In the genomic region with DNA sequence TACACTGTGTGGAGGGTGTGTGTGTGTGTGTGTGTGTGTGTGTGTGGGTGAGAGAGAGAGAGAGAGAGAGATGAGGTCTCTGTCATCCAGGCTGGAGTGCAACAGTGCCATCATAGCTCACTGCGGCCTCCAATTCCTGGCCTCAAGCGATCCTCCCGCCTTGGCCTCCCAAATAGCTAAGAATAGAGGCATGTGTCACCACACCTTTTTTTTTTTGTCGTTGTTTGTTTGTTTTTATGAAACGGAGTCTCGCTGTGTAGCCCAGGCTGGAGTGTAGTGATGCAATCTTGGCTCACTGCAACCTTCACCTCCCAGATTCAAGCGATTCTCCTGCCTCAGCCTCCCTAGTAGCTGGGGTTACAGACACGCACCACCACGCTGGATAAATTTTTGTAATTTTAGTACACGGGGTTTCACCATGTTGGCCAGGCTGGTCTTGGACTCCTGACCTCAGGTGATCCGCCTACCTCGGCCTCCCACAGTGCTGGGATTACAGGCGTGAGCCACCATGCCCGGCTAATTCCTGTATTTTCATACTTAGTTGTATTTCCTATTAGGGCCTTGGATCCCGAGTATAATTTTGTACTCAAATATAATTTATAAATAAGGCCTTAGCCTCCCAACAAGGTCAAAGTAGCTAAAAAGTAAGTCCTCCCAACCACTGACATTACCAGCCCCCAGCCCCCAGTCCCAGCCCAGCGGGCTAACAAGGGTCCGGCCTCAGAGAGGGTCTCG, we compare ENCODE assay signal across 8 cellular contexts. TPM values are rescaled to one million over a fixed set of nuclear protein-coding genes. Genes with fewer than 3 reads are reported as not detected.
A peak's percentile ranks its signal among the peaks of the same experiment; 100 is the strongest.
DNase-seq lines count a peak whose midpoint lies in the region; ATAC-seq, FAIRE-seq and TF ChIP-seq lines count a peak whose summit lies in the region.
"Not testable (repeated sequence)": the region's sequence is repeated elsewhere in the genome, so short reads cannot be mapped to it uniquely, and the experiment has no call there.

No MANE protein-coding gene starts in this region.

- ATAC-seq in RWPE2 (ENCODE audit: low read depth); natural killer cell treated with Interleukin-12 subunit alpha and Interleukin-12 subunit beta and Interleukin-15 and Interleukin-18, amount 100 ng/mL, for 72 hours; stimulated activated naive B cell treated with anti-CD40 and anti-IgM and Interleukin-4, amounts not matched to agents 10 μg/mL and 1 μg/mL and 100 μg/mL, for 72 hours (replicated peaks): not testable (repeated sequence)

- peak overlapping the region; percentile 72 for H3K4me3 Mint-ChIP-seq in HFFc6
- H3K4me3 Mint-ChIP-seq in activated naive CD4-positive, alpha-beta T cell treated with anti-CD3 and anti-CD28 coated beads, Interleukin-2, amount 50 U/mL, for 24 hours: peak overlapping the region; percentile 74
- peak overlapping the region; percentile 59 for H3K4me3 Mint-ChIP-seq in natural killer cell treated with Interleukin-12 subunit alpha and Interleukin-12 subunit beta and Interleukin-15 and Interleukin-18, amount 100 ng/mL, for 72 hours
- peak overlapping the region; percentile 77 to 83 for H3K4me3 Mint-ChIP-seq in stimulated activated naive B cell treated with anti-CD40 and anti-IgM and Interleukin-4, amounts not matched to agents 10 μg/mL and 1 μg/mL and 100 μg/mL, for 72 hours

- H3K18ac ChIP-seq in H1 (ENCODE audit: extremely low read depth, low read length): peak overlapping the region; percentile 71; the same call in 1 of the 2 replicates

- TF ChIP-seq CTCF in AG10803 (conservative IDR thresholded peaks at IDR 0.05; ENCODE audit: low read length); HFFc6 (IDR thresholded peaks at IDR 0.05); RWPE2 (IDR thresholded peaks at IDR 0.05; ENCODE audit: poor library complexity, severe bottlenecking); H1 (IDR thresholded peaks at IDR 0.05; ENCODE audit: control extremely low read depth in 1 of 3, insufficient read depth in 1 of 3, low read depth in 1 of 3, low read length in 3 of 3): not testable (repeated sequence)

- 75% methylated on average over 18 of the region's 18 CpGs; no CpG with 5 or more reads in 1 of the 2 experiments for WGBS in H1 (ENCODE audit: extremely low coverage in 1 of 2, insufficient coverage in 1 of 2, insufficient read length in 1 of 2, insufficient replicate concordance in 2 of 2, low coverage in 1 of 2, low lambda C conversion rate in 2 of 2, missing lambda C conversion rate in 1 of 2), 2 experiments

- H3K9ac ChIP-seq in H1 (replicated peaks in 1 of 4; ENCODE audit: extremely low read depth in 1 of 4, low read depth in 3 of 4, low read length in 3 of 4): 0 out of 7 replicates have a peak overlapping the region, but pooled peaks of 1 of the 4 experiments have one; percentile 65

- H3K36me3 Mint-ChIP-seq in HFFc6 (ENCODE audit: low read depth); activated naive CD4-positive, alpha-beta T cell treated with anti-CD3 and anti-CD28 coated beads, Interleukin-2, amount 50 U/mL, for 24 hours; natural killer cell treated with Interleukin-12 subunit alpha and Interleukin-12 subunit beta and Interleukin-15 and Interleukin-18, amount 100 ng/mL, for 72 hours; stimulated activated naive B cell treated with anti-CD40 and anti-IgM and Interleukin-4, amounts not matched to agents 10 μg/mL and 1 μg/mL and 100 μg/mL, for 72 hours: not testable (repeated sequence)

- H3K4me2 ChIP-seq in H1 (ENCODE audit: insufficient read depth in 1 of 2, low read depth in 2 of 2, low read length in 2 of 2): peak overlapping the region; percentile 81

- not testable (repeated sequence) for H4K20me1 ChIP-seq in H1 (replicated peaks in 1 of 2; ENCODE audit: control insufficient read depth in 1 of 2, insufficient read depth in 2 of 2, low read length in 2 of 2)

- not testable (repeated sequence) for H2BK20ac ChIP-seq in H1 (ENCODE audit: low read length)

- H3K14ac ChIP-seq in H1 (ENCODE audit: insufficient read length): not testable (repeated sequence)

- not testable (repeated sequence) for H3K79me2 ChIP-seq in H1 (ENCODE audit: control insufficient read depth in 1 of 2, insufficient read depth in 2 of 2, low read length in 2 of 2)

- H3K36me3 ChIP-seq in RWPE2 (ENCODE audit: low read depth); H1 (ENCODE audit: control insufficient read depth in 2 of 4, insufficient read depth in 4 of 4, low read length in 3 of 4): not testable (repeated sequence)

- H3K27ac Mint-ChIP-seq in HFFc6: peak overlapping the region; percentile 42; the same call in 1 of the 2 replicates
- peak overlapping the region; percentile 55 for H3K27ac Mint-ChIP-seq in activated naive CD4-positive, alpha-beta T cell treated with anti-CD3 and anti-CD28 coated beads, Interleukin-2, amount 50 U/mL, for 24 hours
- H3K27ac Mint-ChIP-seq in natural killer cell treated with Interleukin-12 subunit alpha and Interleukin-12 subunit beta and Interleukin-15 and Interleukin-18, amount 100 ng/mL, for 72 hours: peak overlapping the region; percentile 26 to 37
- H3K27ac Mint-ChIP-seq in stimulated activated naive B cell treated with anti-CD40 and anti-IgM and Interleukin-4, amounts not matched to agents 10 μg/mL and 1 μg/mL and 100 μg/mL, for 72 hours: peak overlapping the region; percentile 37

- H3K4me1 Mint-ChIP-seq in HFFc6 (ENCODE audit: low read depth): peaks cover 31% of the 10 kb centered on the region
- peaks cover 25% of the 10 kb centered on the region for H3K4me1 Mint-ChIP-seq in activated naive CD4-positive, alpha-beta T cell treated with anti-CD3 and anti-CD28 coated beads, Interleukin-2, amount 50 U/mL, for 24 hours
- H3K4me1 Mint-ChIP-seq in natural killer cell treated with Interleukin-12 subunit alpha and Interleukin-12 subunit beta and Interleukin-15 and Interleukin-18, amount 100 ng/mL, for 72 hours (ENCODE audit: low read depth in 2 of 2): not testable (repeated sequence)
- H3K4me1 Mint-ChIP-seq in stimulated activated naive B cell treated with anti-CD40 and anti-IgM and Interleukin-4, amounts not matched to agents 10 μg/mL and 1 μg/mL and 100 μg/mL, for 72 hours: peaks cover 6 to 12% of the 10 kb centered on the region in 2 donors

- not testable (repeated sequence) for H4K91ac ChIP-seq in H1 (replicated peaks; ENCODE audit: insufficient read length, low read length)

- H3K79me1 ChIP-seq in H1 (ENCODE audit: low read depth, low read length): not testable (repeated sequence)

- not testable (repeated sequence) for H3K23ac ChIP-seq in H1 (ENCODE audit: insufficient read length)

- H3K23me2 ChIP-seq in H1 (ENCODE audit: low read depth, low read length): not testable (repeated sequence)

- TF ChIP-seq POLR2A in H1 (IDR thresholded peaks at IDR 0.05; ENCODE audit: control extremely low read depth in 1 of 2, low read depth in 2 of 2, low read length in 2 of 2): not testable (repeated sequence)

- H3K9me3 Mint-ChIP-seq in HFFc6; activated naive CD4-positive, alpha-beta T cell treated with anti-CD3 and anti-CD28 coated beads, Interleukin-2, amount 50 U/mL, for 24 hours; natural killer cell treated with Interleukin-12 subunit alpha and Interleukin-12 subunit beta and Interleukin-15 and Interleukin-18, amount 100 ng/mL, for 72 hours; stimulated activated naive B cell treated with anti-CD40 and anti-IgM and Interleukin-4, amounts not matched to agents 10 μg/mL and 1 μg/mL and 100 μg/mL, for 72 hours: not testable (repeated sequence)

- not testable (repeated sequence) for H3K27me3 Mint-ChIP-seq in HFFc6 (ENCODE audit: insufficient read depth); activated naive CD4-positive, alpha-beta T cell treated with anti-CD3 and anti-CD28 coated beads, Interleukin-2, amount 50 U/mL, for 24 hours; natural killer cell treated with Interleukin-12 subunit alpha and Interleukin-12 subunit beta and Interleukin-15 and Interleukin-18, amount 100 ng/mL, for 72 hours; stimulated activated naive B cell treated with anti-CD40 and anti-IgM and Interleukin-4, amounts not matched to agents 10 μg/mL and 1 μg/mL and 100 μg/mL, for 72 hours

- not testable (repeated sequence) for H3K4me1 ChIP-seq in RWPE2 (ENCODE audit: insufficient read depth, poor library complexity, severe bottlenecking); H1 (replicated peaks in 1 of 4; ENCODE audit: control insufficient read depth in 3 of 4, insufficient read depth in 4 of 4, low read length in 3 of 4)

- POLR2A ChIA-PET in H1 (lab: Charles Lee; ENCODE audit: partially characterized antibody): interaction anchor here (0.6 to 2.5 kb wide), 11 partner anchors 9 to 675 kb away, joined by 3 to 10 read pairs (median 4); partner anchors contain the start of gene WBP4

- not testable (repeated sequence) for H3K27me3 ChIP-seq in RWPE2 (ENCODE audit: insufficient read depth, poor library complexity, severe bottlenecking); H1 (replicated peaks in 1 of 4; ENCODE audit: control insufficient read depth in 3 of 4, extremely low read depth in 1 of 4, insufficient read depth in 3 of 4, low read length in 3 of 4)

- CTCF ChIA-PET in H1 (lab: Charles Lee; ENCODE audit: partially characterized antibody): interaction anchor here (1.3 to 4.8 kb wide), 4 partner anchors 11 to 241 kb away, joined by 3 to 38 read pairs (median 4); no protein-coding TSS in a partner anchor

- peak overlapping the region; percentile 53; the same call in 1 of the 2 replicates for H2AK5ac ChIP-seq in H1 (ENCODE audit: low read depth, low read length)

- H3K56ac ChIP-seq in H1 (replicated peaks; ENCODE audit: insufficient read length, low read depth, low read length): peak overlapping the region; percentile 82

- not testable (repeated sequence) for H2BK5ac ChIP-seq in H1 (ENCODE audit: low read depth, low read length)

- H2AFZ ChIP-seq in H1 (ENCODE audit: low read length): peak overlapping the region; percentile 92

- not testable (repeated sequence) for H2BK15ac ChIP-seq in H1 (ENCODE audit: low read length)

- not testable (repeated sequence) for TF ChIP-seq EP300 in H1 (IDR thresholded peaks at IDR 0.05; ENCODE audit: borderline replicate concordance in 1 of 2, low read depth in 2 of 2, low read length in 2 of 2)

- not testable (repeated sequence) for TF ChIP-seq RAD21 in H1 (IDR thresholded peaks at IDR 0.05 in 1 of 2, conservative IDR thresholded peaks at IDR 0.05 in 1 of 2; ENCODE audit: low read depth in 2 of 2, low read length in 2 of 2)

- H3K4me3 ChIP-seq in AG10803 (ENCODE audit: low read length) (peak overlapping the region; percentile 75), RWPE2 (ENCODE audit: severe bottlenecking) (peak overlapping the region; percentile 60), H1 (ENCODE audit: extremely low read depth in 1 of 4, insufficient read depth in 2 of 4, low read depth in 3 of 4, low read length in 4 of 4) (peak overlapping the region; percentile 64 to 74 (median 68)), iPS-18c (ENCODE audit: insufficient read depth, low read depth, low read length) (peak overlapping the region; percentile 79)

- H2BK120ac ChIP-seq in H1 (replicated peaks; ENCODE audit: low read depth, low read length): not testable (repeated sequence)

- not testable (repeated sequence) for FAIRE-seq in H1 (lab: Jason Lieb, UNC)

- not testable (repeated sequence) for H2BK12ac ChIP-seq in H1 (ENCODE audit: low read depth, low read length)

- H3K27ac ChIP-seq in RWPE2 (ENCODE audit: poor library complexity, severe bottlenecking) (peak overlapping the region; percentile 66), H1 (ENCODE audit: low read depth, low read length) (peak overlapping the region; percentile 60; the same call in 1 of the 2 replicates)

- not testable (repeated sequence) for H3K4ac ChIP-seq in H1 (replicated peaks; ENCODE audit: insufficient read length, low read depth, low read length)

- H4K5ac ChIP-seq in H1 (ENCODE audit: insufficient read length, low read depth, low read length): peak overlapping the region; percentile 76

- not testable (repeated sequence) for DNase-seq in AG10803 (ENCODE audit: low read depth); HFFc6; RWPE2 (ENCODE audit: low spot score); H1 (ENCODE audit: low read depth in 1 of 2, low spot score in 2 of 2); natural killer cell treated with Interleukin-12 subunit alpha and Interleukin-12 subunit beta and Interleukin-15 and Interleukin-18, amount 100 ng/mL, for 72 hours (ENCODE audit: low spot score); stimulated activated naive B cell treated with anti-CD40 and anti-IgM and Interleukin-4, amounts not matched to agents 10 μg/mL and 1 μg/mL and 100 μg/mL, for 72 hours

- not testable (repeated sequence) for H3K9me3 ChIP-seq in RWPE2 (ENCODE audit: severe bottlenecking); H1 (ENCODE audit: insufficient read depth in 2 of 2, low read depth in 1 of 2, low read length in 1 of 2); iPS-18c (ENCODE audit: control insufficient read depth, insufficient read depth, low read length)

- peak overlapping the region; percentile 97; the same call in 1 of the 2 replicates for H4K8ac ChIP-seq in H1 (ENCODE audit: extremely low read depth, insufficient read depth, low read length)

RNA-seq across cellular contexts. Expression of gene SLC25A15, which starts 0.7 kb away (rescaled TPM):
- total RNA-seq in HFFc6 (2021; fragmentation: NEBNext Ultra II Directional; extraction: Animal tissue kit (Norgen Biotek cat#: 25700)): 10 to 100 TPM; 10.7 to 13.7 (median 12.1) TPM
- 22.1 and 23.4 TPM in 2 replicates for total RNA-seq in H1 (2021; fragmentation: NEBNext Ultra II Directional; extraction: Animal tissue kit (Norgen Biotek cat#: 25700))
- polyA plus RNA-seq in H1 (2011; rRNA removed): 12.4 and 13.2 TPM in 2 replicates
- 16.4 TPM for polyA plus RNA-seq in H1 (2011; cell fraction: cytosol; rRNA removed)
- polyA plus RNA-seq in H1 (2011; cell fraction: nucleus; rRNA removed): 22.2 TPM
- polyA plus RNA-seq in H1 (2012, experiment 1 of 2): 17.2 to 19.0 TPM (median 18.2 TPM) in 4 replicates
- polyA plus RNA-seq in H1 (2012, experiment 2 of 2): 15.0 TPM
- 11.7 TPM for polyA plus RNA-seq in H1 (2013, experiment 1 of 2)
- 11.5 TPM for polyA plus RNA-seq in H1 (2013, experiment 2 of 2)
- polyA minus RNA-seq in H1 (2011; rRNA and poly(A)+ RNA removed): 47.7 and 53.6 TPM in 2 replicates
- 23.3 TPM for polyA minus RNA-seq in H1 (2011; cell fraction: cytosol; rRNA and poly(A)+ RNA removed)
- polyA minus RNA-seq in H1 (2011; cell fraction: nucleus; rRNA and poly(A)+ RNA removed): 12.9 TPM
- total RNA-seq in natural killer cell treated with Interleukin-12 subunit alpha and Interleukin-12 subunit beta and Interleukin-15 and Interleukin-18, amount 100 ng/mL, for 72 hours: 10 to 100 TPM in 1 of 2 donors, 1 to 10 TPM in 1; 6.2 to 15.3 TPM

RNA-seq across cellular contexts. Expression of gene MRPS31, which starts 17.7 kb away (rescaled TPM):
- total RNA-seq in HFFc6 (2021; fragmentation: NEBNext Ultra II Directional; extraction: Animal tissue kit (Norgen Biotek cat#: 25700)): 10 to 100 TPM; 13.9 to 16.5 (median 15.5) TPM
- 33.3 and 33.6 TPM in 2 replicates for total RNA-seq in H1 (2021; fragmentation: NEBNext Ultra II Directional; extraction: Animal tissue kit (Norgen Biotek cat#: 25700))
- 6.8 and 13.6 TPM in 2 replicates for polyA plus RNA-seq in H1 (2011; rRNA removed)
- polyA plus RNA-seq in H1 (2011; cell fraction: cytosol; rRNA removed): 25.1 TPM
- polyA plus RNA-seq in H1 (2011; cell fraction: nucleus; rRNA removed): 8.2 TPM
- 19.9 to 32.6 TPM (median 21.6 TPM) in 4 replicates for polyA plus RNA-seq in H1 (2012, experiment 1 of 2)
- polyA plus RNA-seq in H1 (2012, experiment 2 of 2): 4.7 TPM
- polyA plus RNA-seq in H1 (2013, experiment 1 of 2): 49.1 TPM
- polyA plus RNA-seq in H1 (2013, experiment 2 of 2): 47.3 TPM
- 12.1 and 12.5 TPM in 2 replicates for polyA minus RNA-seq in H1 (2011; rRNA and poly(A)+ RNA removed)
- 12.0 TPM for polyA minus RNA-seq in H1 (2011; cell fraction: cytosol; rRNA and poly(A)+ RNA removed)
- polyA minus RNA-seq in H1 (2011; cell fraction: nucleus; rRNA and poly(A)+ RNA removed): 14.3 TPM
- 10 to 100 TPM; 25.2 to 27.4 TPM for total RNA-seq in natural killer cell treated with Interleukin-12 subunit alpha and Interleukin-12 subunit beta and Interleukin-15 and Interleukin-18, amount 100 ng/mL, for 72 hours
